ENCODE assay signal across 8 cellular contexts in genomic region chr13:71879129-71879535, GRCh38. TPM values are rescaled to one million over a fixed set of nuclear protein-coding genes. Genes with fewer than 3 reads are reported as not detected.
DNase-seq lines count a peak whose midpoint lies in the region; ATAC-seq and TF ChIP-seq lines count a peak whose summit lies in the region.

No MANE protein-coding gene starts in this region.

- H3F3A ChIP-seq in GM23248 (ENCODE audit: insufficient read depth), result no peaks in the 10 kb centered on the region

- peak; percentile 62 to 72 for TF ChIP-seq CTCF in fibroblast of lung (conservative IDR thresholded peaks at IDR 0.05 in 1 of 2, IDR thresholded peaks at IDR 0.05 in 1 of 2; ENCODE audit: low read depth in 1 of 2, low read length in 2 of 2)
- peak; percentile 41 for TF ChIP-seq CTCF in psoas muscle (IDR thresholded peaks at IDR 0.05)

- DNase-seq in NCI-H510A treated with DMSO at 0.1 percent for 48 hours (lab: John Stamatoyannopoulos, UW), result peak; percentile 35
- no peak for DNase-seq in NCI-H510A (lab: John Stamatoyannopoulos, UW)
- DNase-seq in GM23248, result peak; percentile 11
- DNase-seq in KBM-7, result peak; percentile 50
- peak; percentile 19 for DNase-seq in RPMI8226
- DNase-seq in fibroblast of lung (ENCODE audit: low read depth in 2 of 2), result peak; percentile 32 to 68
- DNase-seq in psoas muscle, result no peak
- no peak for DNase-seq in effector CD4-positive, alpha-beta T cell

- H3K4me2 ChIP-seq in GM23248 (ENCODE audit: unreplicated experiment), result no peak overlapping the region
- H3K4me2 ChIP-seq in fibroblast of lung (ENCODE audit: extremely low read depth, insufficient read depth, low read length), result peak overlapping the region; percentile 15

- no peaks in the 10 kb centered on the region for H3K27me3 ChIP-seq in GM23248 (replicated peaks; ENCODE audit: insufficient read depth)
- no peaks in the 10 kb centered on the region for H3K27me3 ChIP-seq in fibroblast of lung (ENCODE audit: control insufficient read depth, insufficient read depth, low read length)
- no peaks in the 10 kb centered on the region for H3K27me3 ChIP-seq in psoas muscle (ENCODE audit: insufficient read depth in 3 of 3, low read length in 2 of 3)

- H2AFZ ChIP-seq in GM23248 (no peak overlapping the region), fibroblast of lung (ENCODE audit: low read length) (peak overlapping the region; percentile 45)

- WGBS in GM23248 (ENCODE audit: low coverage in 1 of 2, low lambda C conversion rate in 2 of 2, missing lambda C conversion rate in 2 of 2), 2 experiments, result 8 to 17% methylated on average over 3 of the region's 3 CpGs
- 8 to 14% (median 13%) methylated on average over 3 of the region's 3 CpGs for WGBS in psoas muscle, 3 donors

- H3K9me3 ChIP-seq in GM23248 (ENCODE audit: low read depth) (no peaks in the 10 kb centered on the region), fibroblast of lung (ENCODE audit: control insufficient read depth, insufficient read depth, low read depth, low read length) (no peaks in the 10 kb centered on the region), psoas muscle (no peaks in the 10 kb centered on the region)

- H3K36me3 ChIP-seq in GM23248 (ENCODE audit: low read depth), result no peaks in the 10 kb centered on the region
- H3K36me3 ChIP-seq in fibroblast of lung (ENCODE audit: control insufficient read depth, insufficient read depth, low read length), result no peaks in the 10 kb centered on the region
- no peaks in the 10 kb centered on the region for H3K36me3 ChIP-seq in psoas muscle (ENCODE audit: insufficient read depth in 1 of 2, low read depth in 1 of 2)

- no peak overlapping the region for H3K27ac ChIP-seq in GM23248
- no peak overlapping the region for H3K27ac ChIP-seq in fibroblast of lung (ENCODE audit: insufficient read depth, low read length)
- H3K27ac ChIP-seq in psoas muscle, result no peak overlapping the region

- H3K4me3 ChIP-seq in GM23248, result no peak overlapping the region
- peak overlapping the region in 1 of 4 experiments; percentile 22 for H3K4me3 ChIP-seq in fibroblast of lung (replicated peaks in 1 of 4; ENCODE audit: control extremely low read depth in 1 of 4, insufficient read depth in 1 of 4, low read depth in 3 of 4, low read length in 4 of 4)
- no peak overlapping the region for H3K4me3 ChIP-seq in psoas muscle

- intact Hi-C loops in psoas muscle (cut with DNase I), result no loop called here

- H3K9me2 ChIP-seq in GM23248 (ENCODE audit: insufficient read depth), result no peaks in the 10 kb centered on the region

- peak in 2 of 4 donors; percentile 56 to 66 for ATAC-seq in psoas muscle

- H3K9ac ChIP-seq in GM23248 (no peak overlapping the region), fibroblast of lung (ENCODE audit: insufficient read depth, low read length) (no peak overlapping the region)

- H3K79me2 ChIP-seq in GM23248 (ENCODE audit: insufficient read depth), result no peaks in the 10 kb centered on the region
- H3K79me2 ChIP-seq in fibroblast of lung (ENCODE audit: control insufficient read depth, insufficient read depth, low read length), result no peaks in the 10 kb centered on the region

- H4K20me1 ChIP-seq in GM23248 (ENCODE audit: insufficient read depth) (no peaks in the 10 kb centered on the region), fibroblast of lung (ENCODE audit: control insufficient read depth, extremely low read depth, insufficient read depth, low read length) (no peaks in the 10 kb centered on the region)

- H3K4me1 ChIP-seq in GM23248 (ENCODE audit: insufficient read depth), result no peaks in the 10 kb centered on the region
- no peaks in the 10 kb centered on the region for H3K4me1 ChIP-seq in fibroblast of lung (ENCODE audit: control insufficient read depth, extremely low read depth, insufficient read depth, low read length)
- no peaks in the 10 kb centered on the region for H3K4me1 ChIP-seq in psoas muscle

- in situ Hi-C loops in GM23248 (cut with MboI) (no loop called here), KBM-7 (cut with MboI; ENCODE audit: low pct_unique_long_range_greater_than_20kb, low sequenced_read_pairs) (no loop called here)

RNA-seq across cellular contexts. Expression of gene DACH1, which starts 12.1 kb away (rescaled TPM):
- not detected in 2 replicates for total RNA-seq in GM23248 (2014; rRNA removed; shearing (Covaris generic))
- polyA plus RNA-seq in GM23248 (2016; fragmentation: Nextera tagmentation; extraction: Ambion mirVana), result not detected in 2 replicates
- total RNA-seq in fibroblast of lung, result 0.26 and 0.33 TPM in 2 replicates
- 0.02 and 0.36 TPM in 2 replicates for polyA plus RNA-seq in fibroblast of lung
- polyA plus RNA-seq in fibroblast of lung (2012), result 0.07 and 0.58 TPM in 2 replicates
- polyA minus RNA-seq in fibroblast of lung (ENCODE audit: low replicate concordance), result 1.1 TPM in 1 of 2 replicates, not detected in the other
- total RNA-seq in psoas muscle, result 1 to 10 TPM; 1.1 to 3.6 (median 1.2) TPM
- under 1 TPM; 0.51 to 0.67 (median 0.57) TPM for polyA plus RNA-seq in psoas muscle

Comparison
In these comparisons a context has a peak if more than half of its experiments do, and no peak if none do; other contexts are left out.
1. DNase-seq: peak in NCI-H510A treated with DMSO at 0.1 percent for 48 hours (single experiment), GM23248 (single experiment), KBM-7 (single experiment), RPMI8226 (single experiment) and fibroblast of lung (2 of 2); none in NCI-H510A (single experiment), psoas muscle (0 of 2) and effector CD4-positive, alpha-beta T cell (single experiment).